In genomic region chr11:60988658-60989057, GRCh38 we compare ENCODE assay signal across 15 cellular contexts. TPM values are rescaled to one million over a fixed set of nuclear protein-coding genes. Genes with fewer than 3 reads are reported as not detected.
A peak's percentile ranks its signal among the peaks of the same experiment; 100 is the strongest.
DNase-seq lines count a peak whose midpoint lies in the region; ATAC-seq and TF ChIP-seq lines count a peak whose summit lies in the region.
"Had no signal": no experiment of that assay in that cellular context is flagged by ENCODE, and none has a peak within 500 bp of the region (broad histone marks: within the 10 kb centered on the region; RNA-seq: fewer than 3 reads in every experiment).

No MANE protein-coding gene starts in this region.

- peaks cover 31 to 40% of the 10 kb centered on the region in 2 donors for H3K4me1 Mint-ChIP-seq in natural killer cell treated with Interleukin-12 subunit alpha and Interleukin-12 subunit beta and Interleukin-15 and Interleukin-18, amount 100 ng/mL, for 72 hours (ENCODE audit: low read depth in 2 of 2)
- peaks cover 11 to 34% of the 10 kb centered on the region in 2 donors for H3K4me1 Mint-ChIP-seq in natural killer cell
- H3K4me1 Mint-ChIP-seq in activated B cell treated with CpG ODN at 0.5 μM for 24 hours = peaks cover 51% of the 10 kb centered on the region
- peaks cover 86% of the 10 kb centered on the region for H3K4me1 Mint-ChIP-seq in activated naive CD8-positive, alpha-beta T cell treated with anti-CD3 and anti-CD28 coated beads for 36 hours
- peaks cover 94% of the 10 kb centered on the region for H3K4me1 Mint-ChIP-seq in stimulated activated naive CD8-positive, alpha-beta T cell treated with anti-CD3 and anti-CD28 coated beads, Interleukin-15, amount 100 ng/mL, for 72 hours

- CTCF ChIA-PET in activated B cell treated with CpG ODN at 0.5 μM for 24 hours (lab: Charles Lee) = interaction anchor here (0.7 to 2.7 kb wide), 2 partner anchors 17 to 19 kb away, joined by 4 to 11 read pairs; partner anchors contain the start of gene CD6

- POLR2A ChIA-PET in activated B cell treated with CpG ODN at 0.5 μM for 24 hours (lab: Charles Lee) = interaction anchor here (0.9 to 2.8 kb wide), 3 partner anchors 22 to 82 kb away, joined by 3 to 13 read pairs (median 3); partner anchors contain the start of gene TMEM109

- no peaks in the 10 kb centered on the region for H3K27me3 Mint-ChIP-seq in natural killer cell treated with Interleukin-12 subunit alpha and Interleukin-12 subunit beta and Interleukin-15 and Interleukin-18, amount 100 ng/mL, for 72 hours
- H3K27me3 Mint-ChIP-seq in natural killer cell (ENCODE audit: low read depth in 2 of 2) (peaks cover 0 to 5% of the 10 kb centered on the region in 2 donors), activated B cell treated with CpG ODN at 0.5 μM for 24 hours (peaks cover under 1% of the 10 kb centered on the region)
- H3K27me3 Mint-ChIP-seq in activated naive CD8-positive, alpha-beta T cell treated with anti-CD3 and anti-CD28 coated beads for 36 hours = no peaks in the 10 kb centered on the region
- no peaks in the 10 kb centered on the region for H3K27me3 Mint-ChIP-seq in stimulated activated naive CD8-positive, alpha-beta T cell treated with anti-CD3 and anti-CD28 coated beads, Interleukin-15, amount 100 ng/mL, for 72 hours

- ATAC-seq in natural killer cell treated with Interleukin-12 subunit alpha and Interleukin-12 subunit beta and Interleukin-15 and Interleukin-18, amount 100 ng/mL, for 72 hours = no peak
- ATAC-seq in natural killer cell (no peak), activated B cell treated with CpG ODN at 0.5 μM for 24 hours (ENCODE audit: low read depth) (no peak)
- ATAC-seq in stimulated activated naive CD8-positive, alpha-beta T cell treated with anti-CD3 and anti-CD28 coated beads, Interleukin-15, amount 100 ng/mL, for 72 hours = no peak

- TF ChIP-seq CTCF in natural killer cell (IDR thresholded peaks at IDR 0.05) (no peak), activated B cell treated with CpG ODN at 0.5 μM for 24 hours (IDR thresholded peaks at IDR 0.05) (no peak)

- DNase-seq in natural killer cell treated with Interleukin-12 subunit alpha and Interleukin-12 subunit beta and Interleukin-15 and Interleukin-18, amount 100 ng/mL, for 72 hours (ENCODE audit: low spot score) = peak; percentile 42
- DNase-seq in natural killer cell (no peak), activated B cell treated with CpG ODN at 0.5 μM for 24 hours (no peak), GM19240 (ENCODE audit: insufficient read length, low spot score) (no peak), NCI-H187 (lab: John Stamatoyannopoulos, UW) (no peak)
- DNase-seq in activated naive CD8-positive, alpha-beta T cell treated with anti-CD3 and anti-CD28 coated beads for 36 hours = no peak
- no peak for DNase-seq in stimulated activated naive CD8-positive, alpha-beta T cell treated with anti-CD3 and anti-CD28 coated beads, Interleukin-15, amount 100 ng/mL, for 72 hours
- DNase-seq: aorta; GF-D8; immature natural killer cell; NCI-H1092; NCI-H2081; NCI-H446 treated with DMSO at 0.1 percent for 48 hours; stimulated activated CD4-positive, alpha-beta T cell treated with anti-CD3 and anti-CD28 coated beads, Interleukin-2, amount 100 ng/mL, for 48 hours had no signal

- no peaks in the 10 kb centered on the region for H3K9me3 Mint-ChIP-seq in natural killer cell treated with Interleukin-12 subunit alpha and Interleukin-12 subunit beta and Interleukin-15 and Interleukin-18, amount 100 ng/mL, for 72 hours
- no peaks in the 10 kb centered on the region for H3K9me3 Mint-ChIP-seq in natural killer cell
- H3K9me3 Mint-ChIP-seq in activated B cell treated with CpG ODN at 0.5 μM for 24 hours = no peaks in the 10 kb centered on the region
- no peaks in the 10 kb centered on the region for H3K9me3 Mint-ChIP-seq in activated naive CD8-positive, alpha-beta T cell treated with anti-CD3 and anti-CD28 coated beads for 36 hours
- no peaks in the 10 kb centered on the region for H3K9me3 Mint-ChIP-seq in stimulated activated naive CD8-positive, alpha-beta T cell treated with anti-CD3 and anti-CD28 coated beads, Interleukin-15, amount 100 ng/mL, for 72 hours
- H3K9me3 Mint-ChIP-seq: immature natural killer cell had no signal

- no peak overlapping the region for H3K4me3 Mint-ChIP-seq in natural killer cell treated with Interleukin-12 subunit alpha and Interleukin-12 subunit beta and Interleukin-15 and Interleukin-18, amount 100 ng/mL, for 72 hours
- H3K4me3 Mint-ChIP-seq in natural killer cell (no peak overlapping the region), activated B cell treated with CpG ODN at 0.5 μM for 24 hours (no peak overlapping the region)
- peak overlapping the region; percentile 75 for H3K4me3 Mint-ChIP-seq in activated naive CD8-positive, alpha-beta T cell treated with anti-CD3 and anti-CD28 coated beads for 36 hours
- peak overlapping the region; percentile 75 to 79 for H3K4me3 Mint-ChIP-seq in stimulated activated naive CD8-positive, alpha-beta T cell treated with anti-CD3 and anti-CD28 coated beads, Interleukin-15, amount 100 ng/mL, for 72 hours
- H3K4me3 Mint-ChIP-seq: immature natural killer cell had no signal

- H3K27ac Mint-ChIP-seq in natural killer cell treated with Interleukin-12 subunit alpha and Interleukin-12 subunit beta and Interleukin-15 and Interleukin-18, amount 100 ng/mL, for 72 hours = peak overlapping the region in 1 of 2 donors; percentile 73
- no peak overlapping the region for H3K27ac Mint-ChIP-seq in natural killer cell
- H3K27ac Mint-ChIP-seq in activated B cell treated with CpG ODN at 0.5 μM for 24 hours = peak overlapping the region; percentile 73
- peak overlapping the region; percentile 93 for H3K27ac Mint-ChIP-seq in activated naive CD8-positive, alpha-beta T cell treated with anti-CD3 and anti-CD28 coated beads for 36 hours
- H3K27ac Mint-ChIP-seq in stimulated activated naive CD8-positive, alpha-beta T cell treated with anti-CD3 and anti-CD28 coated beads, Interleukin-15, amount 100 ng/mL, for 72 hours = peak overlapping the region; percentile 79 to 83

- intact Hi-C loops in natural killer cell (cut with micrococcal nuclease) = no loop called here
- intact Hi-C loops in activated B cell treated with CpG ODN at 0.5 μM for 24 hours (cut with micrococcal nuclease) = loop anchor here (2.0 to 5.0 kb wide), 3 partner anchors 18 to 72 kb away; partner anchors contain the start of gene CD6

- H3K36me3 Mint-ChIP-seq in natural killer cell treated with Interleukin-12 subunit alpha and Interleukin-12 subunit beta and Interleukin-15 and Interleukin-18, amount 100 ng/mL, for 72 hours = no peaks in the 10 kb centered on the region
- H3K36me3 Mint-ChIP-seq in natural killer cell (no peaks in the 10 kb centered on the region), activated B cell treated with CpG ODN at 0.5 μM for 24 hours (ENCODE audit: low read depth) (no peaks in the 10 kb centered on the region)
- H3K36me3 Mint-ChIP-seq in activated naive CD8-positive, alpha-beta T cell treated with anti-CD3 and anti-CD28 coated beads for 36 hours = peaks cover 62% of the 10 kb centered on the region

RNA-seq across cellular contexts. Expression of gene CD6, which starts 17.2 kb away (rescaled TPM):
- total RNA-seq in natural killer cell treated with Interleukin-12 subunit alpha and Interleukin-12 subunit beta and Interleukin-15 and Interleukin-18, amount 100 ng/mL, for 72 hours = 10 to 100 TPM in 1 of 2 donors, 1 to 10 TPM in 1; 5.9 to 44.0 TPM
- total RNA-seq in natural killer cell (100 to 1,000 TPM in 1 of 3 donors, 10 to 100 TPM in 2; 18.9 to 111 (median 85.6) TPM), activated B cell treated with CpG ODN at 0.5 μM for 24 hours (6.7 and 12.0 TPM in 2 replicates)
- total RNA-seq in activated naive CD8-positive, alpha-beta T cell treated with anti-CD3 and anti-CD28 coated beads for 36 hours = 100 to 1,000 TPM; 167 to 169 TPM
- total RNA-seq: fibroblast of lung had no signal

RNA-seq across cellular contexts. Expression of gene SLC15A3, which starts 36.7 kb away (rescaled TPM):
- total RNA-seq in natural killer cell treated with Interleukin-12 subunit alpha and Interleukin-12 subunit beta and Interleukin-15 and Interleukin-18, amount 100 ng/mL, for 72 hours = 1 to 10 TPM; 1.2 to 5.0 TPM
- total RNA-seq in natural killer cell (10 to 100 TPM; 11.6 to 26.5 (median 20.1) TPM), activated B cell treated with CpG ODN at 0.5 μM for 24 hours (76.4 and 77.8 TPM in 2 replicates)
- total RNA-seq in activated naive CD8-positive, alpha-beta T cell treated with anti-CD3 and anti-CD28 coated beads for 36 hours = 1 to 10 TPM; 6.3 to 6.9 TPM

Comparison
In these comparisons a context has a peak if more than half of its experiments do, and no peak if none do; other contexts are left out.
1. H3K27ac Mint-ChIP-seq: peak in activated B cell treated with CpG ODN at 0.5 μM for 24 hours (single experiment), activated naive CD8-positive, alpha-beta T cell treated with anti-CD3 and anti-CD28 coated beads for 36 hours (single experiment) and stimulated activated naive CD8-positive, alpha-beta T cell treated with anti-CD3 and anti-CD28 coated beads, Interleukin-15, amount 100 ng/mL, for 72 hours (2 of 2); none in natural killer cell (0 of 2).
2. H3K4me3 Mint-ChIP-seq: peak in activated naive CD8-positive, alpha-beta T cell treated with anti-CD3 and anti-CD28 coated beads for 36 hours (single experiment) and stimulated activated naive CD8-positive, alpha-beta T cell treated with anti-CD3 and anti-CD28 coated beads, Interleukin-15, amount 100 ng/mL, for 72 hours (2 of 2); none in natural killer cell treated with Interleukin-12 subunit alpha and Interleukin-12 subunit beta and Interleukin-15 and Interleukin-18, amount 100 ng/mL, for 72 hours (single experiment), natural killer cell (single experiment) and activated B cell treated with CpG ODN at 0.5 μM for 24 hours (single experiment).